Comparison of ENCODE assay signal across 8 cellular contexts in genomic region chr15:48177875-48178611, GRCh38. TPM values are rescaled to one million over a fixed set of nuclear protein-coding genes. Genes with fewer than 3 reads are reported as not detected.
DNase-seq lines count a peak whose midpoint lies in the region; ATAC-seq and TF ChIP-seq lines count a peak whose summit lies in the region.

TSS of gene MYEF2 (minus strand) at chr15:48178295. CDS start at chr15:48178237, 58 bp downstream.

- no peak for TF ChIP-seq EP300 in neural cell (conservative IDR thresholded peaks at IDR 0.05; ENCODE audit: poor library complexity, severe bottlenecking)
- TF ChIP-seq EP300 in stomach (IDR thresholded peaks at IDR 0.05), result no peak

- no peaks in the 10 kb centered on the region for H3K9me2 ChIP-seq in neural cell (ENCODE audit: insufficient read depth, low read length)

- H3K36me3 Mint-ChIP-seq in CD4-positive, CD25-positive, alpha-beta regulatory T cell, result peaks cover 3% of the 10 kb centered on the region

- no peak for TF ChIP-seq POLR2A in stomach (IDR thresholded peaks at IDR 0.05)

- WGBS in stomach, 5 donors, result 2 to 8% (median 3%) methylated on average over 13 to 66 of the region's 66 CpGs

- peak within 1 kb of the TSS; percentile 93 for H2AFZ ChIP-seq in neural cell (ENCODE audit: low read depth, low read length)

- TF ChIP-seq CTCF in Panc1 (IDR thresholded peaks at IDR 0.05), result no peak
- TF ChIP-seq CTCF in foreskin keratinocyte (conservative IDR thresholded peaks at IDR 0.05), result no peak
- TF ChIP-seq CTCF in neural cell (IDR thresholded peaks at IDR 0.05; ENCODE audit: poor library complexity, severe bottlenecking), result peak; percentile 38
- peak in 1 of 7 experiments; percentile 3 for TF ChIP-seq CTCF in stomach (IDR thresholded peaks at IDR 0.05)

- H3K9ac ChIP-seq in neural cell (ENCODE audit: low read length), result peak within 1 kb of the TSS; percentile 97

- in situ Hi-C loops in Panc1 (cut with HindIII; ENCODE audit: low pct_unique_long_range_greater_than_20kb, low sequenced_read_pairs), result no loop called here

- H3K4me2 ChIP-seq in neural cell (ENCODE audit: low read length), result peak within 1 kb of the TSS; percentile 97

- no peaks in the 10 kb centered on the region for H4K20me1 ChIP-seq in neural cell (ENCODE audit: insufficient read depth)

- POLR2A ChIA-PET in Panc1 (lab: Charles Lee), result interaction anchor here (0.6 to 1.0 kb wide), 2 partner anchors 29 to 178 kb away, joined by 3 to 8 read pairs; no protein-coding TSS in a partner anchor

- peak within 1 kb of the TSS; percentile 83 for H3K4me3 ChIP-seq in CD4-positive, CD25-positive, alpha-beta regulatory T cell (ENCODE audit: low read depth, low read length)
- H3K4me3 ChIP-seq in Panc1 (ENCODE audit: low read depth in 2 of 2, low read length in 2 of 2) (peak within 1 kb of the TSS; percentile 72 to 73), neural cell (ENCODE audit: low read length) (peak within 1 kb of the TSS; percentile 82), stomach (peak within 1 kb of the TSS; percentile 61 to 76 (median 72))

- no peaks in the 10 kb centered on the region for H3K9me3 ChIP-seq in CD4-positive, CD25-positive, alpha-beta regulatory T cell (ENCODE audit: control insufficient read depth in 2 of 2, low read length in 2 of 2)
- H3K9me3 ChIP-seq in Panc1 (ENCODE audit: control insufficient read depth, insufficient read depth, low read depth, low read length), result no peaks in the 10 kb centered on the region
- H3K9me3 ChIP-seq in neural cell (ENCODE audit: low read length), result no peaks in the 10 kb centered on the region
- H3K9me3 ChIP-seq in stomach, result no peaks in the 10 kb centered on the region

- CTCF ChIA-PET in Panc1 (lab: Charles Lee), result no interaction called here

- ATAC-seq in CD4-positive, CD25-positive, alpha-beta regulatory T cell (ENCODE audit: low read depth in 2 of 2), result peak; percentile 71 to 76
- ATAC-seq in GM19452 (IDR thresholded peaks at IDR 0.05; ENCODE audit: unreplicated experiment) (peak; percentile 70), Panc1 (peak; percentile 98), foreskin keratinocyte (peak; percentile 86)

- TF ChIP-seq RAD21 in neural cell (conservative IDR thresholded peaks at IDR 0.05), result no peak

- peak within 1 kb of the TSS; percentile 28 for H3K27ac ChIP-seq in CD4-positive, CD25-positive, alpha-beta regulatory T cell (ENCODE audit: insufficient read depth, low read length, poor library complexity, severe bottlenecking)
- H3K27ac ChIP-seq in Panc1 (ENCODE audit: low read length) (peak within 1 kb of the TSS; percentile 88), foreskin keratinocyte (no peak within 1 kb of the TSS), neural cell (ENCODE audit: low read length) (peak within 1 kb of the TSS; percentile 98), stomach (peak within 1 kb of the TSS; percentile 69 to 95 (median 83))

- no peaks in the 10 kb centered on the region for H3K36me3 ChIP-seq in CD4-positive, CD25-positive, alpha-beta regulatory T cell (ENCODE audit: control insufficient read depth, insufficient read depth, low read length)
- H3K36me3 ChIP-seq in Panc1 (ENCODE audit: control insufficient read depth, insufficient read depth, low read length), result no peaks in the 10 kb centered on the region
- H3K36me3 ChIP-seq in neural cell (ENCODE audit: insufficient read depth, low read length), result no peaks in the 10 kb centered on the region
- no peaks in the 10 kb centered on the region for H3K36me3 ChIP-seq in stomach

- H3K4me3 Mint-ChIP-seq in CD4-positive, CD25-positive, alpha-beta regulatory T cell, result peak within 1 kb of the TSS; percentile 83 to 97 (median 92)

- BruUV-seq in Panc1 (replicated peaks; lab: Mats Ljungman, UMichigan), result no TSS peak

- peaks cover 0 to 8% (median 3%) of the 10 kb centered on the region in 7 donors for H3K9me3 Mint-ChIP-seq in CD4-positive, CD25-positive, alpha-beta regulatory T cell

- H3K27me3 ChIP-seq in CD4-positive, CD25-positive, alpha-beta regulatory T cell (ENCODE audit: control insufficient read depth, insufficient read depth, low read length), result peaks cover 7% of the 10 kb centered on the region
- H3K27me3 ChIP-seq in Panc1 (ENCODE audit: control insufficient read depth, insufficient read depth, low read length) (no peaks in the 10 kb centered on the region), foreskin keratinocyte (no peaks in the 10 kb centered on the region), neural cell (ENCODE audit: insufficient read depth, low read depth, low read length) (no peaks in the 10 kb centered on the region), stomach (peaks cover 0 to 10% (median 4%) of the 10 kb centered on the region in 3 donors)

- DNase-seq in CD4-positive, CD25-positive, alpha-beta regulatory T cell, result peak; percentile 25 to 70 (median 50)
- DNase-seq in HK-2 (ENCODE audit: unreplicated experiment), result peak; percentile 73
- DNase-seq in Panc1 (ENCODE audit: low read depth, low spot score), result no peak
- DNase-seq in activated gamma-delta T cell treated with Interleukin-2 at 50 U/mL for 16 hours, result peak; percentile 51
- peak in 1 of 2 donors; percentile 29 for DNase-seq in foreskin keratinocyte
- peak; percentile 71 for DNase-seq in stomach

- peaks cover 18% of the 10 kb centered on the region for H3F3A ChIP-seq in neural cell (ENCODE audit: insufficient read depth, low read length, poor library complexity, severe bottlenecking)

- peak within 1 kb of the TSS in 2 of 3 donors; percentile 77 to 95 for H3K27ac Mint-ChIP-seq in CD4-positive, CD25-positive, alpha-beta regulatory T cell

- H3K79me2 ChIP-seq in neural cell (replicated peaks; ENCODE audit: insufficient read depth, low read length), result peaks cover 46% of the 10 kb centered on the region

- H3K4me1 Mint-ChIP-seq in CD4-positive, CD25-positive, alpha-beta regulatory T cell, result peaks cover 5 to 38% (median 14%) of the 10 kb centered on the region in 4 donors

- intact Hi-C loops in Panc1 (cut with micrococcal nuclease; ENCODE audit: unreplicated experiment) (no loop called here), stomach (cut with DNase I; ENCODE audit: low total_unique reads) (no loop called here)

- peaks cover 23% of the 10 kb centered on the region for H3K27me3 Mint-ChIP-seq in CD4-positive, CD25-positive, alpha-beta regulatory T cell

- H3K4me1 ChIP-seq in CD4-positive, CD25-positive, alpha-beta regulatory T cell (ENCODE audit: control insufficient read depth, insufficient read depth, low read length, poor library complexity, severe bottlenecking), result peaks cover 10% of the 10 kb centered on the region
- H3K4me1 ChIP-seq in Panc1 (ENCODE audit: control insufficient read depth, insufficient read depth, low read length), result peaks cover 14% of the 10 kb centered on the region; the same call in 1 of the 2 replicates
- H3K4me1 ChIP-seq in foreskin keratinocyte, result peaks cover 8% of the 10 kb centered on the region
- H3K4me1 ChIP-seq in stomach, result peaks cover 0 to 24% (median 13%) of the 10 kb centered on the region in 4 donors

TF ChIP-seq in neural cell, 6 proteins besides CTCF, POLR2A, EP300 and RAD21:
- TF ChIP-seq POLR2AphosphoS5 (IDR thresholded peaks at IDR 0.05) (peak; percentile 93), EZH2 (IDR thresholded peaks at IDR 0.05; ENCODE audit: borderline replicate concordance, insufficient read depth, low read length, poor library complexity, severe bottlenecking) (no peak), REST (IDR thresholded peaks at IDR 0.05; ENCODE audit: borderline replicate concordance) (no peak), MXI1 (conservative IDR thresholded peaks at IDR 0.05; ENCODE audit: poor library complexity, severe bottlenecking) (peak; percentile 39), SMC3 (conservative IDR thresholded peaks at IDR 0.05; ENCODE audit: poor library complexity) (no peak), TAF1 (IDR thresholded peaks at IDR 0.05; ENCODE audit: low read depth) (peak; percentile 85)

RNA-seq across cellular contexts. Expression of gene MYEF2, which starts in this region (rescaled TPM):
- 19.0 TPM for total RNA-seq in CD4-positive, CD25-positive, alpha-beta regulatory T cell
- polyA plus RNA-seq in CD4-positive, CD25-positive, alpha-beta regulatory T cell, result 1 to 10 TPM; 1.5 to 2.8 (median 2.1) TPM
- total RNA-seq in Panc1 (2021; ENCODE audit: unreplicated experiment), result 71.3 TPM
- polyA plus RNA-seq in Panc1 (2012; ENCODE audit: insufficient read length), result 54.7 TPM
- 7.6 and 7.9 TPM in 2 replicates for total RNA-seq in foreskin keratinocyte
- 3.3 and 3.9 TPM in 2 replicates for polyA plus RNA-seq in foreskin keratinocyte
- 157 and 176 TPM in 2 replicates for polyA plus RNA-seq in neural cell
- polyA minus RNA-seq in neural cell, result 212 and 280 TPM in 2 replicates
- total RNA-seq in stomach, result 100 to 1,000 TPM in 1 of 5 donors, 10 to 100 TPM in 4; 19.9 to 193 (median 61.9) TPM
- polyA plus RNA-seq in stomach, result 1 to 10 TPM; 6.0 to 7.5 (median 6.2) TPM

Comparison
In these comparisons a context has a peak if more than half of its experiments do, and no peak if none do; other contexts are left out.
1. RNA of gene MYEF2 (polyA plus RNA-seq): 157 to 176 TPM in neural cell; 6.0 to 7.5 TPM in stomach, 3.3 to 3.9 TPM in foreskin keratinocyte and 1.5 to 2.8 TPM in CD4-positive, CD25-positive, alpha-beta regulatory T cell; every median in the first group is over 10 times any median in the second.
2. Peak in every context shown above with its lines, with median percentiles within 50 percentile points of each other: ATAC-seq and H3K4me3 ChIP-seq.